Comparison of ENCODE assay signal across 17 cellular contexts in the genomic region with DNA sequence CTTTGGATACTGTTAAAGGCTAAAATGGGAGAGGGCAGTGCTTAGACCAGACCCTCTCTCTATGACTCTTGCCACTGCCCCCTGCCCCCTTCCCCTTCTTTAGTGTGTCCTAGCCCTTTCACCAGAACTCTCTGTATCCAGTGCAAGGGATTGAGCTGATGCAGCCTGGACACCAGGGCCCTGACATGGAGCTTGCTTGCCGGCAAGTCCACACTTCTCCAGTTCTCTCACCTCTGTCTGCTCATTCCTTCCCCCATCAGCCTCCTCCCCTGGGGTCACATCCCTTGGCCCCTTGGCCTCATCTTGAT. TPM values are rescaled to one million over a fixed set of nuclear protein-coding genes. Genes with fewer than 3 reads are reported as not detected.
A peak's percentile ranks its signal among the peaks of the same experiment; 100 is the strongest.
DNase-seq lines count a peak whose midpoint lies in the region; ATAC-seq and TF ChIP-seq lines count a peak whose summit lies in the region.
"Had no signal": no experiment of that assay in that cellular context is flagged by ENCODE, and none has a peak within 500 bp of the region (broad histone marks: within the 10 kb centered on the region; RNA-seq: fewer than 3 reads in every experiment).

No MANE protein-coding gene starts in this region.

- peak overlapping the region; percentile 64 for H3K4me3 Mint-ChIP-seq in neural crest cell

- intact Hi-C loops in cardiac septum (cut with DNase I): no loop called here
- intact Hi-C loops in heart left ventricle (cut with DNase I): loop anchor here in 1 of 10 donors (10.0 kb wide), 1 partner anchor 297 kb away; no protein-coding TSS in a partner anchor
- intact Hi-C loops in upper lobe of right lung (cut with DNase I): no loop called here

- peaks cover 94% of the 10 kb centered on the region for H3K27me3 Mint-ChIP-seq in neural crest cell (ENCODE audit: low read depth)

- H3K4me1 ChIP-seq in heart left ventricle (peaks cover 0 to 38% (median 11%) of the 10 kb centered on the region in 12 donors), upper lobe of right lung (peaks cover 13% of the 10 kb centered on the region)

- H3K27ac ChIP-seq in heart left ventricle (no peak overlapping the region), upper lobe of right lung (no peak overlapping the region)
- H3K27ac ChIP-seq: BLaER1 treated with 17β-estradiol and CSF1 and Interleukin-3, amounts not matched to agents 10 nM and 100 nM had no signal

- WGBS in heart left ventricle, 4 donors: 19 to 38% (median 26%) methylated on average over 1 of the region's 1 CpG

- no peaks in the 10 kb centered on the region for H3K36me3 ChIP-seq in heart left ventricle
- no peaks in the 10 kb centered on the region for H3K36me3 ChIP-seq in upper lobe of right lung
- H3K36me3 ChIP-seq: BLaER1 treated with 17β-estradiol and CSF1 and Interleukin-3, amounts not matched to agents 10 nM and 100 nM had no signal

- no peaks in the 10 kb centered on the region for H3K9me3 Mint-ChIP-seq in neural crest cell

- no peaks in the 10 kb centered on the region for H3K36me3 Mint-ChIP-seq in neural crest cell (ENCODE audit: low read depth)

- H3K27ac Mint-ChIP-seq in neural crest cell (ENCODE audit: unreplicated experiment): no peak overlapping the region

- DNase-seq in cardiac septum (ENCODE audit: low spot score): peak; percentile 49
- no peak for DNase-seq in heart left ventricle
- peak; percentile 37 for DNase-seq in SW480 (ENCODE audit: low spot score)
- no peak for DNase-seq in neural crest cell (ENCODE audit: low read depth, low spot score)
- DNase-seq in upper lobe of right lung: peak; percentile 26
- DNase-seq in NCI-H2171 treated with DMSO at 0.1 percent for 48 hours (lab: John Stamatoyannopoulos, UW): no peak
- DNase-seq in DMS 273 treated with DMSO at 0.1 percent for 48 hours (lab: John Stamatoyannopoulos, UW): no peak
- DNase-seq: 8988T, EL, KG1, NCI-H1417 treated with DMSO at 0.1 percent for 48 hours, NCI-H2029 treated with DMSO at 0.1 percent for 48 hours, NCI-H510A treated with DMSO at 0.1 percent for 48 hours, NCI-H82 had no signal

- H3K9me3 ChIP-seq in heart left ventricle (no peaks in the 10 kb centered on the region), upper lobe of right lung (no peaks in the 10 kb centered on the region)

- ATAC-seq in heart left ventricle (no peak), upper lobe of right lung (no peak), GM18502 (IDR thresholded peaks at IDR 0.05; ENCODE audit: poor library complexity, unreplicated experiment) (no peak)
- ATAC-seq: Right ventricle myocardium inferior had no signal

- peaks cover 10% of the 10 kb centered on the region for H3K4me1 Mint-ChIP-seq in neural crest cell

- no peak for TF ChIP-seq CTCF in heart left ventricle (IDR thresholded peaks at IDR 0.05)
- no peak for TF ChIP-seq CTCF in neural crest cell (conservative IDR thresholded peaks at IDR 0.05)
- no peak for TF ChIP-seq CTCF in upper lobe of right lung (IDR thresholded peaks at IDR 0.05)

- H3K4me3 ChIP-seq in heart left ventricle: no peak overlapping the region
- H3K4me3 ChIP-seq in upper lobe of right lung: no peak overlapping the region
- H3K4me3 ChIP-seq: BLaER1 treated with 17β-estradiol and CSF1 and Interleukin-3, amounts not matched to agents 10 nM and 100 nM had no signal

- H3K27me3 ChIP-seq in heart left ventricle (peaks cover 19 to 88% (median 72%) of the 10 kb centered on the region in 9 donors), upper lobe of right lung (peaks cover 66% of the 10 kb centered on the region)

- no peak for TF ChIP-seq POLR2A in heart left ventricle (IDR thresholded peaks at IDR 0.05)

RNA-seq across cellular contexts. Expression of a gene that starts 1.5 kb away (rescaled TPM):
- total RNA-seq in cardiac septum: 0.46 TPM
- 10 to 100 TPM in 1 of 9 donors, 1 to 10 TPM in 3, under 1 TPM in 5; 0.34 to 13.1 (median 1.00) TPM for total RNA-seq in heart left ventricle
- polyA plus RNA-seq in heart left ventricle: 1 to 10 TPM in 1 of 2 donors, under 1 TPM in 1; 0.44 to 1.4 TPM
- not detected in 2 replicates for total RNA-seq in neural crest cell
- total RNA-seq in upper lobe of right lung: not detected

RNA-seq across cellular contexts. Expression of a gene that starts 22.6 kb away (rescaled TPM):
- total RNA-seq in cardiac septum (not detected), heart left ventricle (1 to 10 TPM in 1 of 9 donors, under 1 TPM in 1, not detected in 7; 0.16 to 1.3 TPM), neural crest cell (not detected in 2 replicates), upper lobe of right lung (0.90 TPM)
- polyA plus RNA-seq in heart left ventricle: under 1 TPM in 1 of 2 donors, not detected in 1; 0.08 TPM
- total RNA-seq: Right ventricle myocardium inferior had no signal

RNA-seq across cellular contexts. Expression of a gene that starts 26.5 kb away (rescaled TPM):
- total RNA-seq in cardiac septum (0.13 TPM), heart left ventricle (not detected), neural crest cell (not detected in 2 replicates), upper lobe of right lung (not detected)
- under 1 TPM in 1 of 2 donors, not detected in 1; 0.06 TPM for polyA plus RNA-seq in heart left ventricle
- total RNA-seq: Right ventricle myocardium inferior had no signal

Comparison
In these comparisons a context has a peak if more than half of its experiments do, and no peak if none do; other contexts are left out.
1. DNase-seq: peak in cardiac septum (single experiment), SW480 (single experiment) and upper lobe of right lung (single experiment); none in heart left ventricle (0 of 5), neural crest cell (single experiment), NCI-H2171 treated with DMSO at 0.1 percent for 48 hours (single experiment) and DMS 273 treated with DMSO at 0.1 percent for 48 hours (single experiment).